9 cellular contexts compared by ENCODE assay signal in the genomic region with DNA sequence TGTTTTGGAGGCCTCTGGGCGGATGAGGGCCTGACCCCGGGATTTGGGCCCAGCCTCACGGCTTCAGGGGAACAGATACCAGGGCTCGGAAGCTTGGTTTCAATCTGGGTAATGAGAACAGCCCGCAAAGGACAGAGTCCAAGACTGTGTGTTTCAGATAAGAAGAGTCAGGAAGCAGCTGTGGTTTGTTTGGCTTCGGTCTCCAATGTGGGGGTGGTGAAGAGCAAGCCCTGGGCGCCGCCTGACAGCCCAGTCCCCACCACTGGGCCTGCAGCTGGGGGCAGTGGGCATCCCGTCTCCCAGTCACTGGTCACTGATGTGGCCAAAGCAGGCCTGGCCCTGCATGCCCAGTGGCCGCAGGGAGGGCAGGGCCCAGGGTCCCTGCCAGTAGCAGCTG. TPM values are rescaled to one million over a fixed set of nuclear protein-coding genes. Genes with fewer than 3 reads are reported as not detected.
DNase-seq lines count a peak whose midpoint lies in the region; ATAC-seq, FAIRE-seq and TF ChIP-seq lines count a peak whose summit lies in the region.
"Had no signal": no experiment of that assay in that cellular context is flagged by ENCODE, and none has a peak within 500 bp of the region (broad histone marks: within the 10 kb centered on the region; RNA-seq: fewer than 3 reads in every experiment).

No MANE protein-coding gene starts in this region.

- no peaks in the 10 kb centered on the region for H3K36me3 ChIP-seq in CD4-positive, CD25-positive, alpha-beta regulatory T cell (ENCODE audit: control insufficient read depth, insufficient read depth, low read length)
- peaks cover 0 to 21% of the 10 kb centered on the region in 2 experiments for H3K36me3 ChIP-seq in endothelial cell of umbilical vein (ENCODE audit: control insufficient read depth in 2 of 2, extremely low read depth in 1 of 2, insufficient read depth in 2 of 2, low read length in 2 of 2)
- peaks cover 0 to 30% (median 0%) of the 10 kb centered on the region in 6 donors for H3K36me3 ChIP-seq in spleen
- peaks cover 11% of the 10 kb centered on the region for H3K36me3 ChIP-seq in suprapubic skin

- no peak overlapping the region for H3K9ac ChIP-seq in endothelial cell of umbilical vein (replicated peaks; ENCODE audit: extremely low read depth, insufficient read depth, low read length)

- TF ChIP-seq POLR2A in endothelial cell of umbilical vein (IDR thresholded peaks at IDR 0.05; ENCODE audit: low read depth, low read length): peak; percentile 76
- no peak for TF ChIP-seq POLR2A in spleen (IDR thresholded peaks at IDR 0.05)
- no peak for TF ChIP-seq POLR2A in suprapubic skin (IDR thresholded peaks at IDR 0.05)

- H3K4me1 Mint-ChIP-seq in CD4-positive, CD25-positive, alpha-beta regulatory T cell: peaks cover 4 to 12% (median 7%) of the 10 kb centered on the region in 4 donors

- intact Hi-C loops in endothelial cell of umbilical vein (cut with micrococcal nuclease) (loop anchor here (1.0 to 10.0 kb wide), 3 partner anchors 9 to 1244 kb away; partner anchors contain the start of gene WFS1), spleen (cut with DNase I; ENCODE audit: low total_unique reads) (no loop called here)

- H2AFZ ChIP-seq in endothelial cell of umbilical vein (ENCODE audit: low read depth, low read length): no peak overlapping the region

- FAIRE-seq in endothelial cell of umbilical vein (lab: Jason Lieb, UNC): peak; percentile 94

- no peak overlapping the region for H3K27ac ChIP-seq in CD4-positive, CD25-positive, alpha-beta regulatory T cell (ENCODE audit: insufficient read depth, low read length, poor library complexity, severe bottlenecking)
- H3K27ac ChIP-seq in endothelial cell of umbilical vein (ENCODE audit: insufficient read depth, low read depth, low read length): peak overlapping the region; percentile 64
- peak overlapping the region in 6 of 8 donors; percentile 4 to 84 (median 76) for H3K27ac ChIP-seq in spleen
- H3K27ac ChIP-seq in suprapubic skin: no peak overlapping the region

- DNase-seq in CD4-positive, CD25-positive, alpha-beta regulatory T cell: peak in 1 of 3 donors; percentile 29
- DNase-seq in endothelial cell of umbilical vein (ENCODE audit: low read depth, low spot score) (peak; percentile 96), spleen (no peak), NCI-H1930 (lab: John Stamatoyannopoulos, UW) (no peak), suprapubic skin (ENCODE audit: low spot score in 2 of 2) (no peak), DMS153 (lab: John Stamatoyannopoulos, UW) (no peak)
- DNase-seq: activated B cell treated with CpG ODN at 0.5 μM for 24 hours had no signal

- whole genome bisulfite sequencing in spleen, 5 donors: 4 to 17% (median 9%) methylated on average over 8 to 10 of the region's 10 CpGs
- WGBS in suprapubic skin: 47% methylated on average over 5 of the region's 10 CpGs

- TF ChIP-seq EP300 in suprapubic skin (IDR thresholded peaks at IDR 0.05): no peak

- H3K4me2 ChIP-seq in endothelial cell of umbilical vein (ENCODE audit: insufficient read depth, low read length): peak overlapping the region; percentile 28

- no peaks in the 10 kb centered on the region for H3K27me3 ChIP-seq in CD4-positive, CD25-positive, alpha-beta regulatory T cell (ENCODE audit: control insufficient read depth, insufficient read depth, low read length)
- no peaks in the 10 kb centered on the region for H3K27me3 ChIP-seq in endothelial cell of umbilical vein (ENCODE audit: control insufficient read depth in 2 of 2, insufficient read depth in 2 of 2, low read length in 2 of 2)
- no peaks in the 10 kb centered on the region for H3K27me3 ChIP-seq in spleen (replicated peaks in 1 of 7)
- no peaks in the 10 kb centered on the region for H3K27me3 ChIP-seq in suprapubic skin

- dilution Hi-C loops in endothelial cell of umbilical vein (cut with MboI; ENCODE audit: extremely low pct_ligation_motif_present, low sequenced_read_pairs): no loop called here

- no TSS peak for BruUV-seq in endothelial cell of umbilical vein (replicated peaks; lab: Mats Ljungman, UMichigan)

- H3K4me3 Mint-ChIP-seq in CD4-positive, CD25-positive, alpha-beta regulatory T cell: peak overlapping the region in 1 of 4 donors; percentile 69
- H3K4me3 Mint-ChIP-seq: activated B cell treated with CpG ODN at 0.5 μM for 24 hours had no signal

- peaks cover 8% of the 10 kb centered on the region for H3K36me3 Mint-ChIP-seq in CD4-positive, CD25-positive, alpha-beta regulatory T cell

- no peaks in the 10 kb centered on the region for H3K9me3 Mint-ChIP-seq in CD4-positive, CD25-positive, alpha-beta regulatory T cell
- H3K9me3 Mint-ChIP-seq: activated B cell treated with CpG ODN at 0.5 μM for 24 hours had no signal

- H3K9me1 ChIP-seq in endothelial cell of umbilical vein (replicated peaks; ENCODE audit: control insufficient read depth, extremely low read depth, insufficient read depth, low read length): no peaks in the 10 kb centered on the region

- H3K9me3 ChIP-seq in CD4-positive, CD25-positive, alpha-beta regulatory T cell (ENCODE audit: control insufficient read depth in 2 of 2, low read length in 2 of 2): no peaks in the 10 kb centered on the region
- H3K9me3 ChIP-seq in endothelial cell of umbilical vein (replicated peaks; ENCODE audit: control insufficient read depth, insufficient read depth, low read length) (no peaks in the 10 kb centered on the region), spleen (no peaks in the 10 kb centered on the region), suprapubic skin (no peaks in the 10 kb centered on the region)

- peak; percentile 26 to 29 for ATAC-seq in CD4-positive, CD25-positive, alpha-beta regulatory T cell (ENCODE audit: low read depth in 2 of 2)
- ATAC-seq in GM19452 (IDR thresholded peaks at IDR 0.05; ENCODE audit: unreplicated experiment): peak; percentile 89
- peak; percentile 94 for ATAC-seq in HG03442 (IDR thresholded peaks at IDR 0.05; ENCODE audit: unreplicated experiment)

- H3K79me2 ChIP-seq in endothelial cell of umbilical vein (ENCODE audit: control insufficient read depth, insufficient read depth, low read length): no peaks in the 10 kb centered on the region

- TF ChIP-seq CTCF in endothelial cell of umbilical vein (IDR thresholded peaks at IDR 0.05; ENCODE audit: extremely low read depth in 1 of 2, insufficient read depth in 1 of 2, low read depth in 1 of 2, low read length in 2 of 2) (no peak), spleen (IDR thresholded peaks at IDR 0.05 in 8 of 11, conservative IDR thresholded peaks at IDR 0.05 in 3 of 11) (no peak), suprapubic skin (IDR thresholded peaks at IDR 0.05) (no peak)

- H3K27me3 Mint-ChIP-seq in CD4-positive, CD25-positive, alpha-beta regulatory T cell: no peaks in the 10 kb centered on the region
- H3K27me3 Mint-ChIP-seq: activated B cell treated with CpG ODN at 0.5 μM for 24 hours had no signal

- no peaks in the 10 kb centered on the region for H4K20me1 ChIP-seq in endothelial cell of umbilical vein (replicated peaks; ENCODE audit: control insufficient read depth, extremely low read depth, insufficient read depth, low read length)

- peak overlapping the region in 1 of 3 donors; percentile 44 for H3K27ac Mint-ChIP-seq in CD4-positive, CD25-positive, alpha-beta regulatory T cell
- H3K27ac Mint-ChIP-seq: activated B cell treated with CpG ODN at 0.5 μM for 24 hours had no signal

- peaks cover 8% of the 10 kb centered on the region for H3K4me1 ChIP-seq in CD4-positive, CD25-positive, alpha-beta regulatory T cell (ENCODE audit: control insufficient read depth, insufficient read depth, low read length, poor library complexity, severe bottlenecking)
- H3K4me1 ChIP-seq in endothelial cell of umbilical vein (ENCODE audit: control insufficient read depth, extremely low read depth, insufficient read depth, low read length): peaks cover 23% of the 10 kb centered on the region
- H3K4me1 ChIP-seq in spleen: peaks cover 50 to 99% (median 83%) of the 10 kb centered on the region in 6 donors
- H3K4me1 ChIP-seq in suprapubic skin: peaks cover 43% of the 10 kb centered on the region

- CTCF ChIA-PET in endothelial cell of umbilical vein (lab: Charles Lee): interaction anchor here (1.0 to 3.0 kb wide), 6 partner anchors 9 to 52 kb away, joined by 3 to 19 read pairs (median 14); partner anchors contain the start of gene WFS1

- no peak overlapping the region for H3K4me3 ChIP-seq in CD4-positive, CD25-positive, alpha-beta regulatory T cell (ENCODE audit: low read depth, low read length)
- H3K4me3 ChIP-seq in endothelial cell of umbilical vein (replicated peaks in 1 of 3; ENCODE audit: insufficient read depth in 1 of 3, low read depth in 1 of 3, low read length in 3 of 3): no peak overlapping the region
- peak overlapping the region in 2 of 8 donors; percentile 36 to 58 for H3K4me3 ChIP-seq in spleen
- H3K4me3 ChIP-seq in suprapubic skin: no peak overlapping the region

- POLR2A ChIA-PET in endothelial cell of umbilical vein (lab: Charles Lee): interaction anchor here (1.2 kb wide), 1 partner anchor 9 kb away, joined by 6 read pairs; the partner anchor contains the start of gene WFS1

TF ChIP-seq in endothelial cell of umbilical vein, 7 proteins besides CTCF, POLR2A, EP300 and RAD21 (continues in another document):
- TF ChIP-seq JUN (IDR thresholded peaks at IDR 0.05; ENCODE audit: borderline replicate concordance, insufficient read depth, insufficient read length, low read depth) (no peak), FOS (IDR thresholded peaks at IDR 0.05; ENCODE audit: borderline replicate concordance, insufficient read depth, low read length) (no peak), POLR2AphosphoS5 (IDR thresholded peaks at IDR 0.05; ENCODE audit: insufficient read depth, low read depth, low read length) (peak; percentile 95), EZH2 (IDR thresholded peaks at IDR 0.05; ENCODE audit: borderline replicate concordance, low read depth, low read length, severe bottlenecking) (no peak), MYC (IDR thresholded peaks at IDR 0.05; ENCODE audit: low read depth, low read length) (no peak), GATA2 (IDR thresholded peaks at IDR 0.05; ENCODE audit: insufficient read depth, insufficient read length, low read depth, low read length) (peak; percentile 96)

RNA-seq across cellular contexts. Expression of gene WFS1, which starts 9.1 kb away (rescaled TPM):
- 3.8 TPM for total RNA-seq in CD4-positive, CD25-positive, alpha-beta regulatory T cell
- 1 to 10 TPM; 2.5 to 4.2 (median 3.4) TPM for polyA plus RNA-seq in CD4-positive, CD25-positive, alpha-beta regulatory T cell
- total RNA-seq in endothelial cell of umbilical vein (42.7 and 48.2 TPM in 2 replicates), spleen (10 to 100 TPM; 23.8 to 62.2 (median 54.8) TPM), suprapubic skin (100 to 1,000 TPM in 1 of 4 donors, 10 to 100 TPM in 3; 31.5 to 124 (median 34.8) TPM)
- polyA plus RNA-seq in endothelial cell of umbilical vein (70.0 and 82.0 TPM in 2 replicates), spleen (10 to 100 TPM in 1 of 3 donors, 1 to 10 TPM in 2; 4.9 to 10.4 (median 8.0) TPM)
- 35.9 and 40.9 TPM in 2 replicates for polyA plus RNA-seq in endothelial cell of umbilical vein (2011; cell fraction: cytosol; rRNA removed)
- polyA plus RNA-seq in endothelial cell of umbilical vein (2011; cell fraction: nucleus; rRNA removed): 57.4 and 60.7 TPM in 2 replicates
- 32.3 and 38.5 TPM in 2 replicates for polyA plus RNA-seq in endothelial cell of umbilical vein (2012)
- polyA minus RNA-seq in endothelial cell of umbilical vein: 63.2 and 67.8 TPM in 2 replicates
- polyA minus RNA-seq in endothelial cell of umbilical vein (2011; cell fraction: cytosol; rRNA and poly(A)+ RNA removed): 1.8 TPM
- polyA minus RNA-seq in endothelial cell of umbilical vein (2011; cell fraction: nucleus; rRNA and poly(A)+ RNA removed): 21.3 and 30.8 TPM in 2 replicates

Comparison
In these comparisons a context has a peak if more than half of its experiments do, and no peak if none do; other contexts are left out.
1. ATAC-seq: peak in every context shown above with its lines; median percentile 94 in HG03442; 89 in GM19452; 28 in CD4-positive, CD25-positive, alpha-beta regulatory T cell.
2. H3K27ac ChIP-seq: peak in endothelial cell of umbilical vein (single experiment) and spleen (6 of 8); none in CD4-positive, CD25-positive, alpha-beta regulatory T cell (single experiment) and suprapubic skin (single experiment).